In the genomic region with DNA sequence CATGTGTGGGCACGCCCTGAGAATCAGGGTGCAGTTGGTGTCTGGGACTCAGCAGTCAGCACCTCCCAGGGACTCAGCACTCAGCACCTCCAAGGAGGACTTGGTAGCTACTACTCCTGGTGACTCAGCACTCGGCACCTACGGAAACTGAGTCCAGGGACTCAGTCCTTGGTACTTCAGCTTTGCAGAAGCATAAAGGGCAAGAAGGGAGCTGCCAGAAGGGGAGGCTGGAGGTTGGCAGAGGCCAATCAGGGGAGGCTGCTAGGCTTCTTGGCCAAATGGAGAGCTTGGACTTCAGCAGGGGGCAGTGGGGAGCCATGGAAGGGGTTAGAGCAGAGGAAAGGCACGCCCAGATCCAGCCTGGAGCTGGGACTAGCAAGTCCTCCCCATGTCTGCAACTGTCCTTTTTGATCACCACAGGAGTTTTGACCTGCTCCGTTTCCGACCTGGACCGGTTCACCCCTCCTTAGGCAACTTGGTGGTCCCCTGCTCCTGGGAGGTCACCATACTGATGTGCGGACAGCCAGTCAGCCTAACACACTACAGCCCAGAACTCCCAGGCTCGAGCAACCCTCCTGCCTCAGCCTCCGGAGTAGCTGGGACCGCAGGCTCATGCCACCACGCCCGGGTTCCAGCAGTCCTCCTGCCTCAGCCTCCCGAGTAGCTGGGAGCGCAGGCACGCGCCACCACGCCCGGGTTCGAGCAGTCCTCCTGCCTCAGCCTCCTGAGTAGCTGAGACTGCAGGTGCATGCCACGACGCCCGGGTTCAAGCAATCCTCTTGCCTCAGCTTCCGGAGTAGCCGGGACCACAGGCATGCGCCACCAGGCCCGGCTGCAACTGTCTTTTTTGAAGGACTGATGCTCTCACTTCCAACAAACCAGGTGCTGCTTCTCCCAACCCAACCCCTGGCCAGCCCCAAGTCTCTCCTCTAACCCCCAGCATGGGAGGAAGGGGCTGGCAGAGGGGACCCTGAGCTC, we compare ENCODE assay signal across 11 cellular contexts. TPM values are rescaled to one million over a fixed set of nuclear protein-coding genes. Genes with fewer than 3 reads are reported as not detected.
DNase-seq lines count a peak whose midpoint lies in the region; ATAC-seq and TF ChIP-seq lines count a peak whose summit lies in the region.
"Had no signal": no experiment of that assay in that cellular context is flagged by ENCODE, and none has a peak within 500 bp of the region (broad histone marks: within the 10 kb centered on the region; RNA-seq: fewer than 3 reads in every experiment).

No MANE protein-coding gene starts in this region.

- H3K79me2 ChIP-seq in Karpas-422 (ENCODE audit: low read length), result no peaks in the 10 kb centered on the region

- no peaks in the 10 kb centered on the region for H3K4me1 ChIP-seq in Karpas-422 (ENCODE audit: low read length)

- no peaks in the 10 kb centered on the region for H3K27me3 ChIP-seq in Karpas-422 (ENCODE audit: low read length)

- peak; percentile 48 for DNase-seq in DMS 273 (lab: John Stamatoyannopoulos, UW; ENCODE audit: unreplicated experiment)
- no peak for DNase-seq in DMS 273 treated with DMSO at 0.1 percent for 48 hours (lab: John Stamatoyannopoulos, UW)
- peak; percentile 51 for DNase-seq in Karpas-422
- DNase-seq in chondrocyte (ENCODE audit: low spot score), result no peak
- no peak for DNase-seq in naive B cell
- no peak for DNase-seq in H4 (ENCODE audit: low spot score)
- no peak for DNase-seq in putamen (ENCODE audit: low spot score)
- DNase-seq: upper lobe of left lung had no signal

- no peak overlapping the region for H2AFZ ChIP-seq in Karpas-422 (ENCODE audit: low read length)

- H3K36me3 Mint-ChIP-seq in chondrocyte (ENCODE audit: low read depth) (no peaks in the 10 kb centered on the region), naive B cell (no peaks in the 10 kb centered on the region)
- H3K36me3 Mint-ChIP-seq: activated naive CD4-positive, alpha-beta T cell treated with anti-CD3 and anti-CD28 coated beads, Interleukin-2, amount 50 U/mL, for 72 hours had no signal

- no peak overlapping the region for H3K27ac ChIP-seq in Karpas-422 (ENCODE audit: low read length)

- H3K4me1 Mint-ChIP-seq in chondrocyte (ENCODE audit: low read depth) (peaks cover 10% of the 10 kb centered on the region), naive B cell (peaks cover 3 to 25% (median 8%) of the 10 kb centered on the region in 3 donors)

- H3K27me3 Mint-ChIP-seq in chondrocyte (ENCODE audit: low read depth) (no peaks in the 10 kb centered on the region), naive B cell (peaks cover 0 to 12% (median 0%) of the 10 kb centered on the region in 3 donors)

- H3K27ac Mint-ChIP-seq in chondrocyte (ENCODE audit: unreplicated experiment) (no peak overlapping the region), naive B cell (peak overlapping the region in 3 of 6 donors; percentile 15 to 66 (median 64))

- H3K4me2 ChIP-seq in Karpas-422 (ENCODE audit: low read depth, low read length, poor library complexity, severe bottlenecking), result no peak overlapping the region

- H3K36me3 ChIP-seq in Karpas-422 (ENCODE audit: insufficient read depth, low read length), result no peaks in the 10 kb centered on the region
- H3K36me3 ChIP-seq: upper lobe of left lung had no signal

- no peaks in the 10 kb centered on the region for H4K20me1 ChIP-seq in Karpas-422 (ENCODE audit: insufficient read depth, low read depth, low read length)

- H3K9ac ChIP-seq in Karpas-422 (ENCODE audit: low read length), result no peak overlapping the region

- H3K9me3 ChIP-seq in Karpas-422 (ENCODE audit: low read length), result no peaks in the 10 kb centered on the region
- H3K9me3 ChIP-seq: upper lobe of left lung had no signal

- H3K9me3 Mint-ChIP-seq in chondrocyte (ENCODE audit: low read depth), result no peaks in the 10 kb centered on the region
- H3K9me3 Mint-ChIP-seq in naive B cell, result no peaks in the 10 kb centered on the region
- H3K9me3 Mint-ChIP-seq: activated naive CD4-positive, alpha-beta T cell treated with anti-CD3 and anti-CD28 coated beads, Interleukin-2, amount 50 U/mL, for 72 hours had no signal

- peak; percentile 31 for TF ChIP-seq CTCF in chondrocyte (IDR thresholded peaks at IDR 0.05)

- ATAC-seq in naive B cell (ENCODE audit: low read depth in 2 of 2) (no peak), HG03108 (IDR thresholded peaks at IDR 0.05; ENCODE audit: unreplicated experiment) (no peak)

- H3K4me3 ChIP-seq in Karpas-422 (ENCODE audit: low read length), result no peak overlapping the region

- H3K4me3 Mint-ChIP-seq in chondrocyte (ENCODE audit: unreplicated experiment) (no peak overlapping the region), naive B cell (peak overlapping the region in 5 of 8 donors; percentile 45 to 87 (median 56))

- no peaks in the 10 kb centered on the region for H3K9me2 ChIP-seq in Karpas-422 (replicated peaks; ENCODE audit: insufficient read depth, low read length)

RNA-seq across cellular contexts. Expression of a gene that starts 1.5 kb away (rescaled TPM):
- total RNA-seq in Karpas-422 (2014; rRNA removed; shearing (Covaris generic); ENCODE audit: low replicate concordance), result 1.4 and 2.2 TPM in 2 replicates
- total RNA-seq in chondrocyte, result not detected in 3 replicates
- polyA plus RNA-seq in naive B cell (ENCODE audit: low read depth in 6 of 6), result 1 to 10 TPM in 5 of 6 donors, not detected in 1; 1.9 to 4.5 (median 3.4) TPM
- total RNA-seq in H4 (2014; rRNA removed; shearing (Covaris generic)), result not detected in 2 replicates
- total RNA-seq: A172 had no signal

RNA-seq across cellular contexts. Expression of a gene that starts 9.7 kb away (rescaled TPM):
- total RNA-seq in Karpas-422 (2014; rRNA removed; shearing (Covaris generic); ENCODE audit: low replicate concordance), result 13.5 and 25.4 TPM in 2 replicates
- total RNA-seq in chondrocyte, result 30.0 to 32.5 TPM (median 32.0 TPM) in 3 replicates
- 10 to 100 TPM in 4 of 6 donors, 1 to 10 TPM in 2; 5.5 to 12.3 (median 10.3) TPM for polyA plus RNA-seq in naive B cell (ENCODE audit: low read depth in 6 of 6)
- total RNA-seq in H4 (2014; rRNA removed; shearing (Covaris generic)), result 15.0 and 26.7 TPM in 2 replicates

RNA-seq across cellular contexts. Expression of a gene that starts 25.6 kb away (rescaled TPM):
- total RNA-seq in Karpas-422 (2014; rRNA removed; shearing (Covaris generic); ENCODE audit: low replicate concordance), result 28.9 and 34.6 TPM in 2 replicates
- total RNA-seq in chondrocyte, result 12.3 to 26.6 TPM (median 25.9 TPM) in 3 replicates
- polyA plus RNA-seq in naive B cell (ENCODE audit: low read depth in 6 of 6), result 10 to 100 TPM; 30.4 to 72.0 (median 53.5) TPM
- total RNA-seq in H4 (2014; rRNA removed; shearing (Covaris generic)), result 1.9 TPM in 1 of 2 replicates, not detected in the other

RNA-seq across cellular contexts. Expression of a gene that starts 46.3 kb away (rescaled TPM):
- 0.76 TPM in 1 of 2 replicates, not detected in the other for total RNA-seq in Karpas-422 (2014; rRNA removed; shearing (Covaris generic); ENCODE audit: low replicate concordance)
- total RNA-seq in chondrocyte, result 0.56 to 0.92 TPM (median 0.85 TPM) in 3 replicates
- under 1 TPM in 2 of 6 donors, not detected in 4; 0.09 to 0.13 TPM for polyA plus RNA-seq in naive B cell (ENCODE audit: low read depth in 6 of 6)
- total RNA-seq in H4 (2014; rRNA removed; shearing (Covaris generic)), result 2.4 and 3.0 TPM in 2 replicates

Comparison
In these comparisons a context has a peak if more than half of its experiments do, and no peak if none do; other contexts are left out.
1. DNase-seq: peak in DMS 273 (single experiment) and Karpas-422 (single experiment); none in DMS 273 treated with DMSO at 0.1 percent for 48 hours (single experiment), chondrocyte (single experiment), naive B cell (single experiment), H4 (single experiment) and putamen (single experiment).